In the genomic region with DNA sequence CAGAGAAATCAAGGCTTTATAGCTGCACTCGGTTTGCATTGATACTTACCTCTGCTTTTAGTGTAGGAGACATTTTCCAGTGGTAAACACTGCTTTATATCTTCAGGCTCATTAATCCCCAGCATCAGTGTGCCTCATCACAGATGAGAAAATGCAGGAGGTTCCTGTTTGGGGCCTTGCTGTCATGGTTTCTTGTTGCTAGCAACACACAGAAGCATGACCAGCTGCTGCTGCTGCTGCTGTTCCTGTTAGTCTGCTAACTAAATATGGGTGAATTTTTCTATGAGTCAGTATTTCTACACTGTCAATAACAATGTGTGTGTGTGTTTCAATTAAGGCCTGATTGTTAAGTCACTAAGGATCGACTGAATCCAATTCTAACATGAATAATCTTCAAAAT, we compare ENCODE assay signal across 8 cellular contexts.
DNase-seq lines count a peak whose midpoint lies in the region; ATAC-seq, FAIRE-seq and TF ChIP-seq lines count a peak whose summit lies in the region.

No MANE protein-coding gene starts in this region.

- intact Hi-C loops in pancreas (cut with DNase I) (no loop called here), Caco-2 (cut with micrococcal nuclease; ENCODE audit: unreplicated experiment) (no loop called here)

- in situ Hi-C loops in Caki2 (cut with HindIII; ENCODE audit: low pct_unique_long_range_greater_than_20kb, low sequenced_read_pairs) (no loop called here), SK-MEL-5 (cut with HindIII; ENCODE audit: low pct_unique_long_range_greater_than_20kb, low sequenced_read_pairs) (no loop called here)

- FAIRE-seq in pancreas (lab: Jason Lieb, UNC), result peak; percentile 97

- peak overlapping the region; percentile 10 to 82 (median 54) for H3K27ac ChIP-seq in pancreas

- BruUV-seq in Caco-2 (replicated peaks; lab: Mats Ljungman, UMichigan), result no TSS peak

- POLR2A ChIA-PET in Caco-2 (lab: Charles Lee), result no interaction called here

- H3K27ac Mint-ChIP-seq in Caco-2 (ENCODE audit: unreplicated experiment), result no peak overlapping the region

- peaks cover 0 to 41% (median 27%) of the 10 kb centered on the region in 3 donors for H3K4me1 ChIP-seq in pancreas
- no peaks in the 10 kb centered on the region for H3K4me1 ChIP-seq in Caco-2

- ATAC-seq in GM19452 (IDR thresholded peaks at IDR 0.05; ENCODE audit: unreplicated experiment) (peak; percentile 58), pancreas (peak; percentile 81 to 90 (median 85))

- no peaks in the 10 kb centered on the region for H3K9me3 Mint-ChIP-seq in Caco-2 (ENCODE audit: unreplicated experiment)

- DNase-seq in Caki2 (ENCODE audit: low read depth), result peak; percentile 76
- DNase-seq in HT-29 (ENCODE audit: low spot score), result peak; percentile 86
- peak; percentile 35 for DNase-seq in SK-MEL-5 (ENCODE audit: low read depth, low spot score)
- DNase-seq in fibroblast of mammary gland (ENCODE audit: low read depth), result peak; percentile 96
- DNase-seq in pancreas, result peak in 4 of 6 donors; percentile 54 to 79 (median 72)
- DNase-seq in SW 1271 (lab: John Stamatoyannopoulos, UW), result no peak
- DNase-seq in Caco-2, result no peak

- WGBS in pancreas, 2 donors, result 32 to 37% methylated on average over 2 of the region's 2 CpGs

- no peaks in the 10 kb centered on the region for H3K4me1 Mint-ChIP-seq in Caco-2 (ENCODE audit: low read depth, unreplicated experiment)

- no peak overlapping the region for H3K4me3 Mint-ChIP-seq in Caco-2 (ENCODE audit: unreplicated experiment)

- no peaks in the 10 kb centered on the region for H3K36me3 Mint-ChIP-seq in Caco-2 (ENCODE audit: insufficient read depth, unreplicated experiment)

- H3K9me3 ChIP-seq in pancreas (no peaks in the 10 kb centered on the region), Caco-2 (no peaks in the 10 kb centered on the region)

- TF ChIP-seq CTCF in fibroblast of mammary gland (conservative IDR thresholded peaks at IDR 0.05; ENCODE audit: control insufficient read depth, insufficient read depth, low read depth, low read length) (no peak), pancreas (IDR thresholded peaks at IDR 0.05) (no peak), Caco-2 (IDR thresholded peaks at IDR 0.05; ENCODE audit: insufficient read depth in 1 of 2, low read depth in 1 of 2, low read length in 1 of 2, severe bottlenecking in 1 of 2, unreplicated experiment in 1 of 2) (no peak)

- CTCF ChIA-PET in Caco-2 (lab: Charles Lee), result no interaction called here

- H3K36me3 ChIP-seq in pancreas, result no peaks in the 10 kb centered on the region
- H3K36me3 ChIP-seq in Caco-2 (ENCODE audit: control insufficient read depth, insufficient read depth, low read length), result no peaks in the 10 kb centered on the region

- H3K27me3 ChIP-seq in pancreas, result no peaks in the 10 kb centered on the region
- H3K27me3 ChIP-seq in Caco-2 (replicated peaks; ENCODE audit: control insufficient read depth, insufficient read depth, low read length), result no peaks in the 10 kb centered on the region

- H3K27me3 Mint-ChIP-seq in Caco-2 (ENCODE audit: insufficient read depth, unreplicated experiment), result no peaks in the 10 kb centered on the region

- H3K4me3 ChIP-seq in fibroblast of mammary gland (ENCODE audit: control insufficient read depth, low read depth, low read length) (no peak overlapping the region), pancreas (no peak overlapping the region), Caco-2 (ENCODE audit: low read depth, low read length) (no peak overlapping the region)

Comparison
In these comparisons a context has a peak if more than half of its experiments do, and no peak if none do; other contexts are left out.
1. DNase-seq: peak in Caki2 (single experiment), HT-29 (single experiment), SK-MEL-5 (single experiment), fibroblast of mammary gland (single experiment) and pancreas (4 of 6); none in SW 1271 (0 of 2) and Caco-2 (0 of 2).